11 cellular contexts compared by ENCODE assay signal in the genomic region with DNA sequence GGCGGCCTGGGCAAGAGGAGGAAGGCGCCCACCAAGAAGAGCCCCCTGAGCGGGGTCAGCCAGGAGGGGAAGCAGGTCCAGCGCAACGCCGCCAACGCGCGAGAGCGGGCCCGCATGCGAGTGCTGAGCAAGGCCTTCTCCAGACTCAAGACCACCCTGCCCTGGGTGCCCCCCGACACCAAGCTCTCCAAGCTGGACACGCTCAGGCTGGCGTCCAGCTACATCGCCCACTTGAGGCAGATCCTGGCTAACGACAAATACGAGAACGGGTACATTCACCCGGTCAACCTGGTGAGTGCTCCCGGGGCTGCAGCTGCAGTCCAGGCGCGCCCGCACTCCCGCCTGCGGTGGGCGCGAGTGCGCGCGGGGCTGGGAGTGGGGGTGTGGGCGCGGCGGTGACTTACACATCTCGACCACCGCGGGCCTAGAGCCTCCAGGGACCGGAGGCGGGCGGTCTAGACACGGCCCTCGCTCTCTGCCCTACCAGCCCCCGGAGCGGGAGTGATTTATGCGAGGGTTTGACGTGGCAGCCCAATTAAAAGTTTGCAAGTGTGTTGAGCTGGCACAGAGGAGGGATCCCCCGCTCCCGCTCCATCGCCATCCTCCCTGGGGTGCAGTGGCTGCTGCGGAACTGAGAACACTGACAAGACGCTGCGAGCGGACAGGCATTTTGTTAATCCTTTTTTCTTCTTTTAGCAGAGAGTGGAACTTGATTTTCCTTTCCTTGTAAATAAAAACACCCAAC. TPM values are rescaled to one million over a fixed set of nuclear protein-coding genes. Genes with fewer than 3 reads are reported as not detected.
A peak's percentile ranks its signal among the peaks of the same experiment; 100 is the strongest.
DNase-seq lines count a peak whose midpoint lies in the region; ATAC-seq and TF ChIP-seq lines count a peak whose summit lies in the region.
"Had no signal": no experiment of that assay in that cellular context is flagged by ENCODE, and none has a peak within 500 bp of the region (broad histone marks: within the 10 kb centered on the region; RNA-seq: fewer than 3 reads in every experiment).

No MANE protein-coding gene starts in this region.

- no peak overlapping the region for H3K4me3 ChIP-seq in naive thymus-derived CD4-positive, alpha-beta T cell (ENCODE audit: low read length)

- H3K27ac Mint-ChIP-seq in naive thymus-derived CD4-positive, alpha-beta T cell: peak overlapping the region in 1 of 9 donors; percentile 25

- H3K27me3 Mint-ChIP-seq in naive thymus-derived CD4-positive, alpha-beta T cell: peaks cover 85 to 94% (median 92%) of the 10 kb centered on the region in 5 donors

- no peaks in the 10 kb centered on the region for H3K36me3 ChIP-seq in naive thymus-derived CD4-positive, alpha-beta T cell (ENCODE audit: control insufficient read depth in 2 of 3, insufficient read depth in 3 of 3, low read length in 3 of 3)

- H3K9me3 ChIP-seq in naive thymus-derived CD4-positive, alpha-beta T cell (ENCODE audit: control insufficient read depth in 2 of 3, low read length in 3 of 3): no peaks in the 10 kb centered on the region

- peak overlapping the region in 9 of 10 donors; percentile 36 to 78 (median 52) for H3K4me3 Mint-ChIP-seq in naive thymus-derived CD4-positive, alpha-beta T cell

- CTCF ChIA-PET in naive thymus-derived CD4-positive, alpha-beta T cell (lab: Charles Lee): no interaction called here

- peak; percentile 12 for DNase-seq in stimulated activated CD4-positive, alpha-beta T cell treated with anti-CD3 and anti-CD28 coated beads, Interleukin-1b, Interleukin-23, amount 100 ng/mL, for 48 hours
- no peak for DNase-seq in stimulated activated CD4-positive, alpha-beta T cell treated with anti-CD3 and anti-CD28 coated beads, Interleukin-4, amount 100 ng/mL, for 1 hour
- DNase-seq in fibroblast of gingiva (ENCODE audit: low read depth) (peak; percentile 14), medulla oblongata (ENCODE audit: extremely low spot score) (no peak), GM10266 (ENCODE audit: extremely low spot score) (no peak), NCI-H2171 (lab: John Stamatoyannopoulos, UW) (no peak)
- DNase-seq in naive thymus-derived CD4-positive, alpha-beta T cell: no peak
- DNase-seq: activated CD4-positive, alpha-beta T cell treated with anti-CD3 and anti-CD28 coated beads for 4 hours; COR-L47; NCI-H1930 had no signal

- intact Hi-C loops in naive thymus-derived CD4-positive, alpha-beta T cell (cut with micrococcal nuclease): loop anchor here in 1 of 2 donors (5.0 kb wide), 1 partner anchor 647 kb away; the partner anchor contains the start of gene EYA4

- ATAC-seq in naive thymus-derived CD4-positive, alpha-beta T cell: no peak
- no peak for ATAC-seq in HG03378 (IDR thresholded peaks at IDR 0.05; ENCODE audit: unreplicated experiment)

- peaks cover 9 to 13% of the 10 kb centered on the region in 2 donors for H3K4me1 ChIP-seq in naive thymus-derived CD4-positive, alpha-beta T cell (ENCODE audit: control insufficient read depth in 2 of 2, insufficient read depth in 2 of 2, low read length in 2 of 2)

- POLR2A ChIA-PET in naive thymus-derived CD4-positive, alpha-beta T cell (lab: Charles Lee): no interaction called here

- H3K4me1 Mint-ChIP-seq in naive thymus-derived CD4-positive, alpha-beta T cell: peaks cover 17 to 60% (median 44%) of the 10 kb centered on the region in 7 donors

- H3K27me3 ChIP-seq in naive thymus-derived CD4-positive, alpha-beta T cell (ENCODE audit: control insufficient read depth in 2 of 2, insufficient read depth in 2 of 2, low read length in 2 of 2): peaks cover 14 to 40% of the 10 kb centered on the region in 2 donors

- H3K9me3 Mint-ChIP-seq in naive thymus-derived CD4-positive, alpha-beta T cell: peaks cover 0 to 8% (median 0%) of the 10 kb centered on the region in 11 donors

- TF ChIP-seq CTCF in GM10266 (IDR thresholded peaks at IDR 0.05; ENCODE audit: control insufficient read depth, insufficient read depth, low read depth, missing control alignments): no peak

- H3K36me3 Mint-ChIP-seq in naive thymus-derived CD4-positive, alpha-beta T cell: peaks cover 0 to 4% (median 0%) of the 10 kb centered on the region in 5 donors

- no peak overlapping the region for H3K27ac ChIP-seq in naive thymus-derived CD4-positive, alpha-beta T cell (ENCODE audit: low read depth, low read length)

RNA-seq across cellular contexts. Expression of gene TCF21, which starts 0.8 kb away (rescaled TPM):
- not detected for total RNA-seq in naive thymus-derived CD4-positive, alpha-beta T cell
- not detected for polyA plus RNA-seq in naive thymus-derived CD4-positive, alpha-beta T cell

Comparison
In these comparisons a context has a peak if more than half of its experiments do, and no peak if none do; other contexts are left out.
1. DNase-seq: peak in stimulated activated CD4-positive, alpha-beta T cell treated with anti-CD3 and anti-CD28 coated beads, Interleukin-1b, Interleukin-23, amount 100 ng/mL, for 48 hours (single experiment) and fibroblast of gingiva (single experiment); none in stimulated activated CD4-positive, alpha-beta T cell treated with anti-CD3 and anti-CD28 coated beads, Interleukin-4, amount 100 ng/mL, for 1 hour (single experiment), naive thymus-derived CD4-positive, alpha-beta T cell (0 of 9), medulla oblongata (single experiment), GM10266 (single experiment) and NCI-H2171 (single experiment).